Comparison of ENCODE assay signal across 18 cellular contexts in genomic region chr9:126665696-126666035, GRCh38. TPM values are rescaled to one million over a fixed set of nuclear protein-coding genes. Genes with fewer than 3 reads are reported as not detected.
"Had no signal": no experiment of that assay in that cellular context is flagged by ENCODE, and none has a peak within 500 bp of the region (broad histone marks: within the 10 kb centered on the region; RNA-seq: fewer than 3 reads in every experiment).

No MANE protein-coding gene starts in this region.

- H3K36me3 ChIP-seq: cardiac muscle cell, gastroesophageal sphincter, pancreas, tibial nerve, vagina, WERI-Rb-1 had no signal

- DNase-seq: activated CD4-positive, alpha-beta T cell treated with anti-CD3 and anti-CD28 coated beads for 48 hours; activated CD8-positive, alpha-beta T cell treated with anti-CD3 and anti-CD28 coated beads, Interleukin-2, amount 10 ng/mL, durations not matched to agents 7 days and 5 days; activated naive CD4-positive, alpha-beta T cell treated with anti-CD3 and anti-CD28 coated beads for 36 hours; effector CD8-positive, alpha-beta T cell; pancreas; T-helper 1 cell had no signal

- H3K4me3 Mint-ChIP-seq: activated CD8-positive, alpha-beta T cell treated with anti-CD3 and anti-CD28 coated beads, Interleukin-2, amount 10 ng/mL, durations not matched to agents 7 days and 5 days; activated naive CD4-positive, alpha-beta T cell treated with anti-CD3 and anti-CD28 coated beads for 36 hours; activated T-helper 1 cell treated with anti-CD3 and anti-CD28 coated beads, Interleukin-12 subunit alpha, Interleukin-12 subunit beta, Interleukin-2, Interleukin-4 antibody, amounts not matched to agents 30 ng/mL and 10 ng/mL and 1 ng/mL, durations not matched to agents 14 hours and 24 hours and 36 hours had no signal

- FAIRE-seq: astrocyte, islet of Langerhans, pancreas had no signal

- H3K4me3 ChIP-seq: cardiac muscle cell, pancreas, skin epidermis, tibial nerve, vagina had no signal

- H3K9me3 Mint-ChIP-seq: activated naive CD4-positive, alpha-beta T cell treated with anti-CD3 and anti-CD28 coated beads for 36 hours; activated T-helper 1 cell treated with anti-CD3 and anti-CD28 coated beads, Interleukin-12 subunit alpha, Interleukin-12 subunit beta, Interleukin-2, Interleukin-4 antibody, amounts not matched to agents 30 ng/mL and 10 ng/mL and 1 ng/mL, durations not matched to agents 14 hours and 24 hours and 36 hours; neural crest cell had no signal

- H3K27me3 ChIP-seq: pancreas, vagina had no signal

- H3K9me3 ChIP-seq: gastroesophageal sphincter, pancreas, tibial nerve, vagina had no signal

- H3K27ac ChIP-seq: cardiac muscle cell, gastroesophageal sphincter, pancreas, tibial nerve, vagina, WERI-Rb-1 had no signal

- H3K27ac Mint-ChIP-seq: activated CD8-positive, alpha-beta T cell treated with anti-CD3 and anti-CD28 coated beads, Interleukin-2, amount 10 ng/mL, durations not matched to agents 7 days and 5 days; activated naive CD4-positive, alpha-beta T cell treated with anti-CD3 and anti-CD28 coated beads for 36 hours; activated T-helper 1 cell treated with anti-CD3 and anti-CD28 coated beads, Interleukin-12 subunit alpha, Interleukin-12 subunit beta, Interleukin-2, Interleukin-4 antibody, amounts not matched to agents 30 ng/mL and 10 ng/mL and 1 ng/mL, durations not matched to agents 14 hours and 24 hours and 36 hours had no signal

RNA-seq across cellular contexts. Expression of gene LMX1B, which starts 51.9 kb away (rescaled TPM):
- total RNA-seq: activated CD8-positive, alpha-beta T cell treated with anti-CD3 and anti-CD28 coated beads, Interleukin-2, amount 10 ng/mL, durations not matched to agents 7 days and 5 days; activated naive CD4-positive, alpha-beta T cell treated with anti-CD3 and anti-CD28 coated beads for 36 hours; activated T-helper 1 cell treated with anti-CD3 and anti-CD28 coated beads, Interleukin-12 subunit alpha, Interleukin-12 subunit beta, Interleukin-2, Interleukin-4 antibody, amounts not matched to agents 30 ng/mL and 10 ng/mL and 1 ng/mL, durations not matched to agents 14 hours and 24 hours and 36 hours; cardiac muscle cell; left lobe of liver; renal cortical epithelial cell; vagina had no signal
- polyA plus RNA-seq: cardiac muscle cell had no signal
